Comparison of ENCODE assay signal across 12 cellular contexts in the genomic region with DNA sequence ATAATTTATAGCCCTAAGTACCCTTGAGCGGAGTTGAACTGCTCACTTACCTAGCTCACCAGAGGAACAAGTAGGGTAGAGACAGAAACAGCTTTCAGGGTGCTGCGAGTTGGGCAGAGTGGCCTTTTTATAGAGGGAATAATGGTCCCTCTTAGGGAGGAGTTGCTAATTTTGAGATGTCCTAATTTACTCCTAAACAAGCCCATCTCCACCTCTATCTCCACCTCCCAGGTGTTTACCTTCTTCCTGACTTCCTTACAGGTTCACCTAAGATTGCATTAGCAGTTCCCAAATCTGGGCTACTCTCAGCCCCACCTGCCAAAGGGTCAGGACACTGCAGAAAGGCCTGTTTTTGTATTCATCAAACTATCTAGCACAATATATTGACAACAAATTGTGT. TPM values are rescaled to one million over a fixed set of nuclear protein-coding genes. Genes with fewer than 3 reads are reported as not detected.
"Had no signal": no experiment of that assay in that cellular context is flagged by ENCODE, and none has a peak within 500 bp of the region (broad histone marks: within the 10 kb centered on the region; RNA-seq: fewer than 3 reads in every experiment).

A gene (minus strand): TSS at position 101 of the 400 bp plus-strand sequence. CDS start 940 bp downstream, outside the sequence.

- H3K4me2 ChIP-seq: GM23338 had no signal

- H3K9me3 ChIP-seq: HAP-1 had no signal

- H3K27ac Mint-ChIP-seq: GM23338, H9, HFFc6 had no signal

- ATAC-seq: GM23338, HCT116 had no signal

- H2AFZ ChIP-seq: GM23248, GM23338 had no signal

- H3K4me3 Mint-ChIP-seq: GM23338, H9, HFFc6 had no signal

- DNase-seq: GM23248, GOT3, H7, H9, HCEC 1CT, HFFc6 had no signal

- FAIRE-seq: H1, H54 had no signal

- H3K4me1 ChIP-seq: HAP-1 had no signal

- H3K4me3 ChIP-seq: GM23248, GM23338, HAP-1 had no signal

- H3K4me1 Mint-ChIP-seq: GM23338, H9 had no signal

- H3K27ac ChIP-seq: GM23248 had no signal

- H3K9ac ChIP-seq: GM23248 had no signal

- H3K36me3 ChIP-seq: HAP-1 had no signal

RNA-seq across cellular contexts. Expression of the gene that starts here (rescaled TPM):
- total RNA-seq: GM23248, GM23338, H1, H4, H7, H9, HFFc6 had no signal
- polyA plus RNA-seq: GM23338, H1 had no signal
